Comparison of ENCODE assay signal across 15 cellular contexts in the genomic region with DNA sequence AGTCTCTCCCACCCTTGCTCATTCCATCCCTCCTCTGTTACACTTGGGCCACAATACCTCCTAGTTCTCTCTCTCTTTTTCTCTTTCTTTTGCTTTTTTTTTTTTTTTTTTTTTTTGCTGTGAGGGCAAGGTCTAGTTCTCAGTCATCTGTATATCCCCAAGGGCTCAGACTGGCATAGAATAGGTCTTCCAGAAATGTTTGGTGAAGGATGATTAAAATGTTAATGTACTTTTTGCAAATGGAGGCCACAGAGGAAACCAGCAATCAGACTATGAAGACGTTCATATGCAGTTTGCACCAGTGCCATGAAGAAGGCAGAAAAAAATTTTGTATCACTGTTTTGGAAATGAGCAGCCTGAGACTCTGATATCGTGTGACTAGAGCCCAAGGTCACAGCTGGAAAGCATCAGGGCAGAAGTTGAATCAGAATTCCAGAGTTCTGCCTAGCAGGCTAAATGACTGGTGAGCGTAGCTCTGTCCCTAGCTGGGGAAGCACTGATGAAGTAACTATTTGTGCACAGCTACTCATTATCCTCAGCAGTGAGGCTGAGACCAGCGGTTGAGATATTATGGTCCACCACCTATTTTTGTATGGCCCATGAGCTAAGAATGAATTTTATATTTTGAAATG.
DNase-seq lines count a peak whose midpoint lies in the region; ATAC-seq, FAIRE-seq and TF ChIP-seq lines count a peak whose summit lies in the region.
"Had no signal": no experiment of that assay in that cellular context is flagged by ENCODE, and none has a peak within 500 bp of the region (broad histone marks: within the 10 kb centered on the region; RNA-seq: fewer than 3 reads in every experiment).

No MANE protein-coding gene starts in this region.

- ATAC-seq in T-helper 17 cell (no peak), omental fat pad (ENCODE audit: low FRiP score) (peak; percentile 41), HG03025 (IDR thresholded peaks at IDR 0.05; ENCODE audit: low FRiP score, unreplicated experiment) (no peak)
- ATAC-seq: activated T-cell treated with anti-CD3 and anti-CD28 coated beads, Interleukin-2, amount 50 U/mL, for 4 hours had no signal

- DNase-seq in AG20443 (ENCODE audit: low spot score) (peak; percentile 83), T-helper 17 cell (no peak), foreskin fibroblast (peak; percentile 97 to 98), omental fat pad (ENCODE audit: low spot score) (no peak), HuH-7.5 (ENCODE audit: low spot score) (no peak), NCI-H1417 (lab: John Stamatoyannopoulos, UW) (no peak), GM12892 (ENCODE audit: insufficient read length) (no peak)
- DNase-seq: activated T-cell treated with anti-CD3 and anti-CD28 coated beads, Interleukin-2, amount 50 U/mL, for 4 hours; Caco-2; effector memory CD4-positive, alpha-beta T cell; GOT3; NCI-H1092; NK-92 treated with Interleukin-12 subunit alpha and Interleukin-12 subunit beta, amount 100 ng/mL, for 24 hours; T-helper 9 cell had no signal

- H3K9me3 ChIP-seq in T-helper 17 cell (ENCODE audit: control insufficient read depth, low read length, poor library complexity, severe bottlenecking): no peaks in the 10 kb centered on the region
- H3K9me3 ChIP-seq: Caco-2 had no signal

- H3K36me3 Mint-ChIP-seq in T-helper 17 cell (ENCODE audit: low read depth): peaks cover 6% of the 10 kb centered on the region

- H3K4me3 ChIP-seq in foreskin fibroblast (ENCODE audit: low read depth in 1 of 2, low read length in 2 of 2): no peak overlapping the region

- H3K27me3 Mint-ChIP-seq in T-helper 17 cell: no peaks in the 10 kb centered on the region

- no peak for FAIRE-seq in GM12892 (lab: Jason Lieb, UNC)

- peak overlapping the region; percentile 78 for H3K27ac Mint-ChIP-seq in T-helper 17 cell

- no peak overlapping the region for H3K4me3 Mint-ChIP-seq in T-helper 17 cell
- H3K4me3 Mint-ChIP-seq: activated T-cell treated with anti-CD3 and anti-CD28 coated beads, Interleukin-2, amount 50 U/mL, for 4 hours had no signal

- H3K4me1 Mint-ChIP-seq in T-helper 17 cell: peaks cover 22% of the 10 kb centered on the region

- TF ChIP-seq CTCF in foreskin fibroblast (IDR thresholded peaks at IDR 0.05; ENCODE audit: low read depth, low read length) (no peak), omental fat pad (IDR thresholded peaks at IDR 0.05) (no peak)

- no peak for TF ChIP-seq POLR2A in GM12892 (IDR thresholded peaks at IDR 0.05; ENCODE audit: low read depth, low read length)

Comparison
In these comparisons a context has a peak if more than half of its experiments do, and no peak if none do; other contexts are left out.
1. DNase-seq: peak in AG20443 (single experiment) and foreskin fibroblast (2 of 2); none in T-helper 17 cell (0 of 3), omental fat pad (single experiment), HuH-7.5 (single experiment), NCI-H1417 (0 of 3) and GM12892 (single experiment).